Comparison of ENCODE assay signal across 8 cellular contexts in genomic region chr9:63816742-63817621, GRCh38.
A peak's percentile ranks its signal among the peaks of the same experiment; 100 is the strongest.
DNase-seq lines count a peak whose midpoint lies in the region; ATAC-seq, FAIRE-seq and TF ChIP-seq lines count a peak whose summit lies in the region.

No MANE protein-coding gene starts in this region.

- no peaks in the 10 kb centered on the region for H3K36me3 ChIP-seq in BE2C

- no peak overlapping the region for H3K27ac Mint-ChIP-seq in neural crest cell (ENCODE audit: unreplicated experiment)

- peak; percentile 70 for ATAC-seq in GM21367 (IDR thresholded peaks at IDR 0.05; ENCODE audit: unreplicated experiment)

- no peaks in the 10 kb centered on the region for H3K27me3 ChIP-seq in BE2C

- H3K4me1 Mint-ChIP-seq in neural crest cell, result peaks cover 11% of the 10 kb centered on the region

- H3K4me3 ChIP-seq in BE2C (ENCODE audit: low read depth, low read length), result peak overlapping the region; percentile 59

- TF ChIP-seq CTCF in BE2C (IDR thresholded peaks at IDR 0.05; ENCODE audit: low read depth, low read length) (no peak), neural crest cell (conservative IDR thresholded peaks at IDR 0.05) (no peak)

- no peaks in the 10 kb centered on the region for H3K4me1 ChIP-seq in BE2C

- DNase-seq in BE2C (peak; percentile 87), HTR-8/SVneo (ENCODE audit: insufficient read length, low spot score) (peak; percentile 25), fibroblast of the conjunctiva (ENCODE audit: low read depth) (peak; percentile 66), neural crest cell (ENCODE audit: low read depth, low spot score) (peak; percentile 63), superior temporal gyrus (ENCODE audit: extremely low spot score) (peak; percentile 91), NCI-H1092 treated with DMSO at 0.1 percent for 48 hours (lab: John Stamatoyannopoulos, UW) (no peak)
- peak; percentile 73 to 81 for DNase-seq in activated T-cell treated with anti-CD3 and anti-CD28 coated beads, Interleukin-2, amount 50 U/mL, for 48 hours

- peaks cover 8% of the 10 kb centered on the region for H3K9me3 Mint-ChIP-seq in neural crest cell

- H3K4me3 Mint-ChIP-seq in neural crest cell, result peak overlapping the region; percentile 79

- peaks cover 15% of the 10 kb centered on the region for H3K36me3 Mint-ChIP-seq in neural crest cell (ENCODE audit: low read depth)

- H3K27me3 Mint-ChIP-seq in neural crest cell (ENCODE audit: low read depth), result peaks cover 31% of the 10 kb centered on the region

- H3K9me3 ChIP-seq in BE2C, result no peaks in the 10 kb centered on the region

- no peak for FAIRE-seq in HTR-8/SVneo (lab: Jason Lieb, UNC)
